In the genomic region with DNA sequence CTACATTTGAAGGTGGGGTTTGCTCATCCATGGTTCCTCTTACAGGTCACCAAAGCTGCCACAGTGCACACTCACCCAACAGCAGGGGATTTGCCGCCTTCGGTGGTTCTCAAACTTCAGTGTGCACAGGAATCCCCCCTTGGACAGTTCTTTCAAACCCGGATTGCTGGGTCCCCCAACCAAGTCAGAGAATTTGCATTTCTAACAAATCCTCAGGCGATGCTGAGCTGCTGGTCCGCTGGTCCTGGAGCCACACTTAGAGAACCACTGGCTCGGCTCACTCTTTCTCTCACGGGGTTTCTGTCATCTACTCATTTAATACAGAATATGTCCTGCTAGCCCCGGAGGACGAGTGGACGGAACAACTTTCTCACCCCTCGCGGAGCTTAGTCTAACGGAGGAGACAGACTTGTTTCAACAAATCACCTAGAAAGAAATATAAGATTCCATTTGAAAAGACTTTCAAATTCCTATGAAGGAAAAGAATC, we compare ENCODE assay signal across 8 cellular contexts. TPM values are rescaled to one million over a fixed set of nuclear protein-coding genes. Genes with fewer than 3 reads are reported as not detected.
DNase-seq lines count a peak whose midpoint lies in the region; ATAC-seq, FAIRE-seq and TF ChIP-seq lines count a peak whose summit lies in the region.

No MANE protein-coding gene starts in this region.

- H3K27me3 Mint-ChIP-seq in activated B cell treated with CpG ODN at 0.5 μM for 24 hours = no peaks in the 10 kb centered on the region

- DNase-seq in GM23248 (no peak), activated B cell treated with CpG ODN at 0.5 μM for 24 hours (no peak), GM12892 (ENCODE audit: insufficient read length) (no peak)
- DNase-seq in activated CD4-positive, CD25-positive, alpha-beta regulatory T cell (lab: John Stamatoyannopoulos, UW) = no peak

- peak overlapping the region; percentile 86 for H3K9ac ChIP-seq in GM23248
- H3K9ac ChIP-seq in skeletal muscle tissue (ENCODE audit: low read depth in 1 of 3, low read length in 3 of 3) = peak overlapping the region; percentile 79 to 96 (median 89)

- H3K4me3 ChIP-seq in GM23248 (peak overlapping the region; percentile 72), gastroesophageal sphincter (peak overlapping the region in 1 of 2 donors; percentile 63), skeletal muscle tissue (ENCODE audit: low read length in 3 of 3) (peak overlapping the region; percentile 61 to 83 (median 77))

- H3K4me1 Mint-ChIP-seq in activated B cell treated with CpG ODN at 0.5 μM for 24 hours = peaks cover 87% of the 10 kb centered on the region

- H3F3A ChIP-seq in GM23248 (ENCODE audit: insufficient read depth) = peaks cover 17% of the 10 kb centered on the region

- H3K9me2 ChIP-seq in GM23248 (ENCODE audit: insufficient read depth) = no peaks in the 10 kb centered on the region

- no peak for TF ChIP-seq EP300 in gastroesophageal sphincter (IDR thresholded peaks at IDR 0.05)

- no peaks in the 10 kb centered on the region for H3K9me3 ChIP-seq in GM23248 (ENCODE audit: low read depth)
- H3K9me3 ChIP-seq in gastroesophageal sphincter = no peaks in the 10 kb centered on the region
- no peaks in the 10 kb centered on the region for H3K9me3 ChIP-seq in skeletal muscle tissue (ENCODE audit: control insufficient read depth in 3 of 3, low read length in 3 of 3)

- CTCF ChIA-PET in activated B cell treated with CpG ODN at 0.5 μM for 24 hours (lab: Charles Lee) = interaction anchor here (0.8 to 8.4 kb wide), 30 partner anchors 10 to 979 kb away, joined by 3 to 135 read pairs (median 6); a partner anchor contains a TSS

- H3K36me3 Mint-ChIP-seq in activated B cell treated with CpG ODN at 0.5 μM for 24 hours (ENCODE audit: low read depth) = no peaks in the 10 kb centered on the region

- FAIRE-seq in GM12892 (lab: Jason Lieb, UNC) = no peak

- peak; percentile 7 for TF ChIP-seq CTCF in activated B cell treated with CpG ODN at 0.5 μM for 24 hours (IDR thresholded peaks at IDR 0.05)
- TF ChIP-seq CTCF in gastroesophageal sphincter (IDR thresholded peaks at IDR 0.05) = no peak

- H3K36me3 ChIP-seq in GM23248 (ENCODE audit: low read depth) (no peaks in the 10 kb centered on the region), gastroesophageal sphincter (no peaks in the 10 kb centered on the region), skeletal muscle tissue (ENCODE audit: control insufficient read depth in 3 of 3, insufficient read depth in 3 of 3, low read length in 3 of 3) (no peaks in the 10 kb centered on the region)

- intact Hi-C loops in activated B cell treated with CpG ODN at 0.5 μM for 24 hours (cut with micrococcal nuclease) = loop anchor here (1.0 to 2.0 kb wide), 16 partner anchors 24 to 980 kb away; a partner anchor contains a TSS

- in situ Hi-C loops in GM23248 (cut with MboI) = no loop called here

- peak overlapping the region; percentile 76 for H3K4me3 Mint-ChIP-seq in activated B cell treated with CpG ODN at 0.5 μM for 24 hours

- H3K9me3 Mint-ChIP-seq in activated B cell treated with CpG ODN at 0.5 μM for 24 hours = no peaks in the 10 kb centered on the region

- POLR2A ChIA-PET in activated B cell treated with CpG ODN at 0.5 μM for 24 hours (lab: Charles Lee) = interaction anchor here (0.7 to 23.4 kb wide), 53 partner anchors 12 to 884 kb away, joined by 3 to 2953 read pairs (median 7); a partner anchor contains a TSS

- WGBS in GM23248 (ENCODE audit: low coverage in 1 of 2, low lambda C conversion rate in 2 of 2, missing lambda C conversion rate in 2 of 2), 2 experiments = 18 to 21% methylated on average over 13 of the region's 13 CpGs
- 20 to 26% methylated on average over 1 to 8 of the region's 13 CpGs for WGBS in gastroesophageal sphincter (ENCODE audit: low coverage in 1 of 2), 2 donors

- H3K27ac Mint-ChIP-seq in activated B cell treated with CpG ODN at 0.5 μM for 24 hours = peak overlapping the region; percentile 92

- peak overlapping the region; percentile 85 for H3K4me2 ChIP-seq in GM23248 (ENCODE audit: unreplicated experiment)

- H2AFZ ChIP-seq in GM23248 = peak overlapping the region; percentile 64; the same call in 1 of the 2 replicates

- peaks cover 41% of the 10 kb centered on the region for H3K79me2 ChIP-seq in GM23248 (ENCODE audit: insufficient read depth)

- H3K27ac ChIP-seq in GM23248 = peak overlapping the region; percentile 92
- peak overlapping the region; percentile 8 to 98 (median 94) for H3K27ac ChIP-seq in gastroesophageal sphincter
- peak overlapping the region; percentile 98 for H3K27ac ChIP-seq in skeletal muscle tissue (ENCODE audit: low read depth, low read length)

- H3K27me3 ChIP-seq in GM23248 (replicated peaks; ENCODE audit: insufficient read depth) = no peaks in the 10 kb centered on the region
- no peaks in the 10 kb centered on the region for H3K27me3 ChIP-seq in gastroesophageal sphincter
- no peaks in the 10 kb centered on the region for H3K27me3 ChIP-seq in skeletal muscle tissue (ENCODE audit: control insufficient read depth in 3 of 3, insufficient read depth in 3 of 3, low read length in 3 of 3)

- TF ChIP-seq POLR2A in gastroesophageal sphincter (IDR thresholded peaks at IDR 0.05) (no peak), GM12892 (IDR thresholded peaks at IDR 0.05; ENCODE audit: low read depth, low read length) (no peak)

- H4K20me1 ChIP-seq in GM23248 (ENCODE audit: insufficient read depth) = no peaks in the 10 kb centered on the region

- ATAC-seq in activated B cell treated with CpG ODN at 0.5 μM for 24 hours (ENCODE audit: low read depth) = no peak
- ATAC-seq in gastroesophageal sphincter = no peak
- ATAC-seq in HG02571 (IDR thresholded peaks at IDR 0.05; ENCODE audit: unreplicated experiment) = no peak
- ATAC-seq in GM21423 (IDR thresholded peaks at IDR 0.05; ENCODE audit: unreplicated experiment) = no peak

- peaks cover 29% of the 10 kb centered on the region for H3K4me1 ChIP-seq in GM23248 (ENCODE audit: insufficient read depth)
- H3K4me1 ChIP-seq in gastroesophageal sphincter = peaks cover 14 to 84% (median 38%) of the 10 kb centered on the region in 3 donors
- H3K4me1 ChIP-seq in skeletal muscle tissue (ENCODE audit: control insufficient read depth in 3 of 3, insufficient read depth in 3 of 3, low read length in 3 of 3) = peaks cover 38 to 47% (median 41%) of the 10 kb centered on the region in 3 donors

RNA-seq across cellular contexts. Expression of a gene that starts 24.1 kb away (rescaled TPM):
- 88.0 and 92.9 TPM in 2 replicates for total RNA-seq in GM23248 (2014; rRNA removed; shearing (Covaris generic))
- polyA plus RNA-seq in GM23248 (2016; fragmentation: Nextera tagmentation; extraction: Ambion mirVana) = 599 and 620 TPM in 2 replicates
- total RNA-seq in activated B cell treated with CpG ODN at 0.5 μM for 24 hours (814 and 884 TPM in 2 replicates), gastroesophageal sphincter (100 to 1,000 TPM; 154 to 451 (median 280) TPM), skeletal muscle tissue (27.7 TPM)
- polyA plus RNA-seq in GM12892 (2012; ENCODE audit: missing spikeins) = 61.9 TPM
